Comparison of ENCODE assay signal across 2 cellular contexts in the genomic region with DNA sequence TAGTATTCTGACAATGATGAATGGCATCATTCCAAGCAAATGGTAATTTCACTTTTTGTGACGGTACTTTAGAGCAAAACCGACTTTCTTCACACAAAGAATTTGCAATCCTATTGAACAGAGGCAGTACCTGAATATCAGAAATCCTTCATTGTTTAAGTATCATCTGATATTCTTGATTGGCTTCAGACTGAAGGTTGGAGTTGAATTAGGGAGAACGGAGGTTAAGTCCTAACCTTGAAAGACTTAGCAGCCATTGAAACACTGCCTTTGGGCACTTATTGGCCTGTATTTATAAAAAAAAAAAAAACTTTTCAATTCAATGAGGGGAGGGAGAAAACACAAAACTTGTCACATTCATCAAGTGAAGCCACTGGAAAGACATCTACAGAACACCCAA.
TF ChIP-seq lines count a peak whose summit lies in the region.

No MANE protein-coding gene starts in this region.

TF ChIP-seq in HEK293, 187 proteins besides CTCF, POLR2A, EP300 and RAD21 (continued from another document):
- TF ChIP-seq, protein P1, sequence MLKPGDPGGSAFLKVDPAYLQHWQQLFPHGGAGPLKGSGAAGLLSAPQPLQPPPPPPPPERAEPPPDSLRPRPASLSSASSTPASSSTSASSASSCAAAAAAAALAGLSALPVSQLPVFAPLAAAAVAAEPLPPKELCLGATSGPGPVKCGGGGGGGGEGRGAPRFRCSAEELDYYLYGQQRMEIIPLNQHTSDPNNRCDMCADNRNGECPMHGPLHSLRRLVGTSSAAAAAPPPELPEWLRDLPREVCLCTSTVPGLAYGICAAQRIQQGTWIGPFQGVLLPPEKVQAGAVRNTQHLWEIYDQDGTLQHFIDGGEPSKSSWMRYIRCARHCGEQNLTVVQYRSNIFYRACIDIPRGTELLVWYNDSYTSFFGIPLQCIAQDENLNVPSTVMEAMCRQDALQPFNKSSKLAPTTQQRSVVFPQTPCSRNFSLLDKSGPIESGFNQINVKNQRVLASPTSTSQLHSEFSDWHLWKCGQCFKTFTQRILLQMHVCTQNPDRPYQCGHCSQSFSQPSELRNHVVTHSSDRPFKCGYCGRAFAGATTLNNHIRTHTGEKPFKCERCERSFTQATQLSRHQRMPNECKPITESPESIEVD (tag by site-specific recombination; IDR thresholded peaks at IDR 0.05) = 0 out of 2 replicates have a peak, but pooled peaks have one; percentile 31
TF ChIP-seq in HEK293: peak in this region for 1.

TF ChIP-seq in H1, 55 proteins besides CTCF, POLR2A, EP300 and RAD21 (continued from another document):
- TF ChIP-seq NANOG (IDR thresholded peaks at IDR 0.05; ENCODE audit: insufficient read depth, low read depth, low read length, poor library complexity, severe bottlenecking) (no peak), JUN (IDR thresholded peaks at IDR 0.05; ENCODE audit: low read depth, low read length) (no peak), CREB1 (IDR thresholded peaks at IDR 0.05) (no peak), TEAD4 (IDR thresholded peaks at IDR 0.05; ENCODE audit: low read depth, low read length) (no peak), CBX5 (IDR thresholded peaks at IDR 0.05; ENCODE audit: low read depth, low read length) (no peak), CBX8 (IDR thresholded peaks at IDR 0.05; ENCODE audit: borderline replicate concordance, low read depth, low read length) (no peak), JUND (IDR thresholded peaks at IDR 0.05; ENCODE audit: low read length) (no peak), SIRT6 (IDR thresholded peaks at IDR 0.05; ENCODE audit: low read length) (no peak), MAFK (IDR thresholded peaks at IDR 0.05; ENCODE audit: low read depth, low read length) (no peak), SRF (IDR thresholded peaks at IDR 0.05; ENCODE audit: low read depth, low read length) (no peak)
- TF ChIP-seq, protein P2, sequence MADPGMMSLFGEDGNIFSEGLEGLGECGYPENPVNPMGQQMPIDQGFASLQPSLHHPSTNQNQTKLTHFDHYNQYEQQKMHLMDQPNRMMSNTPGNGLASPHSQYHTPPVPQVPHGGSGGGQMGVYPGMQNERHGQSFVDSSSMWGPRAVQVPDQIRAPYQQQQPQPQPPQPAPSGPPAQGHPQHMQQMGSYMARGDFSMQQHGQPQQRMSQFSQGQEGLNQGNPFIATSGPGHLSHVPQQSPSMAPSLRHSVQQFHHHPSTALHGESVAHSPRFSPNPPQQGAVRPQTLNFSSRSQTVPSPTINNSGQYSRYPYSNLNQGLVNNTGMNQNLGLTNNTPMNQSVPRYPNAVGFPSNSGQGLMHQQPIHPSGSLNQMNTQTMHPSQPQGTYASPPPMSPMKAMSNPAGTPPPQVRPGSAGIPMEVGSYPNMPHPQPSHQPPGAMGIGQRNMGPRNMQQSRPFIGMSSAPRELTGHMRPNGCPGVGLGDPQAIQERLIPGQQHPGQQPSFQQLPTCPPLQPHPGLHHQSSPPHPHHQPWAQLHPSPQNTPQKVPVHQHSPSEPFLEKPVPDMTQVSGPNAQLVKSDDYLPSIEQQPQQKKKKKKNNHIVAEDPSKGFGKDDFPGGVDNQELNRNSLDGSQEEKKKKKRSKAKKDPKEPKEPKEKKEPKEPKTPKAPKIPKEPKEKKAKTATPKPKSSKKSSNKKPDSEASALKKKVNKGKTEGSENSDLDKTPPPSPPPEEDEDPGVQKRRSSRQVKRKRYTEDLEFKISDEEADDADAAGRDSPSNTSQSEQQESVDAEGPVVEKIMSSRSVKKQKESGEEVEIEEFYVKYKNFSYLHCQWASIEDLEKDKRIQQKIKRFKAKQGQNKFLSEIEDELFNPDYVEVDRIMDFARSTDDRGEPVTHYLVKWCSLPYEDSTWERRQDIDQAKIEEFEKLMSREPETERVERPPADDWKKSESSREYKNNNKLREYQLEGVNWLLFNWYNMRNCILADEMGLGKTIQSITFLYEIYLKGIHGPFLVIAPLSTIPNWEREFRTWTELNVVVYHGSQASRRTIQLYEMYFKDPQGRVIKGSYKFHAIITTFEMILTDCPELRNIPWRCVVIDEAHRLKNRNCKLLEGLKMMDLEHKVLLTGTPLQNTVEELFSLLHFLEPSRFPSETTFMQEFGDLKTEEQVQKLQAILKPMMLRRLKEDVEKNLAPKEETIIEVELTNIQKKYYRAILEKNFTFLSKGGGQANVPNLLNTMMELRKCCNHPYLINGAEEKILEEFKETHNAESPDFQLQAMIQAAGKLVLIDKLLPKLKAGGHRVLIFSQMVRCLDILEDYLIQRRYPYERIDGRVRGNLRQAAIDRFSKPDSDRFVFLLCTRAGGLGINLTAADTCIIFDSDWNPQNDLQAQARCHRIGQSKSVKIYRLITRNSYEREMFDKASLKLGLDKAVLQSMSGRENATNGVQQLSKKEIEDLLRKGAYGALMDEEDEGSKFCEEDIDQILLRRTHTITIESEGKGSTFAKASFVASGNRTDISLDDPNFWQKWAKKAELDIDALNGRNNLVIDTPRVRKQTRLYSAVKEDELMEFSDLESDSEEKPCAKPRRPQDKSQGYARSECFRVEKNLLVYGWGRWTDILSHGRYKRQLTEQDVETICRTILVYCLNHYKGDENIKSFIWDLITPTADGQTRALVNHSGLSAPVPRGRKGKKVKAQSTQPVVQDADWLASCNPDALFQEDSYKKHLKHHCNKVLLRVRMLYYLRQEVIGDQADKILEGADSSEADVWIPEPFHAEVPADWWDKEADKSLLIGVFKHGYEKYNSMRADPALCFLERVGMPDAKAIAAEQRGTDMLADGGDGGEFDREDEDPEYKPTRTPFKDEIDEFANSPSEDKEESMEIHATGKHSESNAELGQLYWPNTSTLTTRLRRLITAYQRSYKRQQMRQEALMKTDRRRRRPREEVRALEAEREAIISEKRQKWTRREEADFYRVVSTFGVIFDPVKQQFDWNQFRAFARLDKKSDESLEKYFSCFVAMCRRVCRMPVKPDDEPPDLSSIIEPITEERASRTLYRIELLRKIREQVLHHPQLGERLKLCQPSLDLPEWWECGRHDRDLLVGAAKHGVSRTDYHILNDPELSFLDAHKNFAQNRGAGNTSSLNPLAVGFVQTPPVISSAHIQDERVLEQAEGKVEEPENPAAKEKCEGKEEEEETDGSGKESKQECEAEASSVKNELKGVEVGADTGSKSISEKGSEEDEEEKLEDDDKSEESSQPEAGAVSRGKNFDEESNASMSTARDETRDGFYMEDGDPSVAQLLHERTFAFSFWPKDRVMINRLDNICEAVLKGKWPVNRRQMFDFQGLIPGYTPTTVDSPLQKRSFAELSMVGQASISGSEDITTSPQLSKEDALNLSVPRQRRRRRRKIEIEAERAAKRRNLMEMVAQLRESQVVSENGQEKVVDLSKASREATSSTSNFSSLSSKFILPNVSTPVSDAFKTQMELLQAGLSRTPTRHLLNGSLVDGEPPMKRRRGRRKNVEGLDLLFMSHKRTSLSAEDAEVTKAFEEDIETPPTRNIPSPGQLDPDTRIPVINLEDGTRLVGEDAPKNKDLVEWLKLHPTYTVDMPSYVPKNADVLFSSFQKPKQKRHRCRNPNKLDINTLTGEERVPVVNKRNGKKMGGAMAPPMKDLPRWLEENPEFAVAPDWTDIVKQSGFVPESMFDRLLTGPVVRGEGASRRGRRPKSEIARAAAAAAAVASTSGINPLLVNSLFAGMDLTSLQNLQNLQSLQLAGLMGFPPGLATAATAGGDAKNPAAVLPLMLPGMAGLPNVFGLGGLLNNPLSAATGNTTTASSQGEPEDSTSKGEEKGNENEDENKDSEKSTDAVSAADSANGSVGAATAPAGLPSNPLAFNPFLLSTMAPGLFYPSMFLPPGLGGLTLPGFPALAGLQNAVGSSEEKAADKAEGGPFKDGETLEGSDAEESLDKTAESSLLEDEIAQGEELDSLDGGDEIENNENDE (IDR thresholded peaks at IDR 0.05; ENCODE audit: insufficient replicate concordance, low read length) = no peak
- TF ChIP-seq, protein P3, sequence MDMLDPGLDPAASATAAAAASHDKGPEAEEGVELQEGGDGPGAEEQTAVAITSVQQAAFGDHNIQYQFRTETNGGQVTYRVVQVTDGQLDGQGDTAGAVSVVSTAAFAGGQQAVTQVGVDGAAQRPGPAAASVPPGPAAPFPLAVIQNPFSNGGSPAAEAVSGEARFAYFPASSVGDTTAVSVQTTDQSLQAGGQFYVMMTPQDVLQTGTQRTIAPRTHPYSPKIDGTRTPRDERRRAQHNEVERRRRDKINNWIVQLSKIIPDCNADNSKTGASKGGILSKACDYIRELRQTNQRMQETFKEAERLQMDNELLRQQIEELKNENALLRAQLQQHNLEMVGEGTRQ (IDR thresholded peaks at IDR 0.05; ENCODE audit: low read length) = no peak
